ENCODE assay signal across 10 cellular contexts in the genomic region with DNA sequence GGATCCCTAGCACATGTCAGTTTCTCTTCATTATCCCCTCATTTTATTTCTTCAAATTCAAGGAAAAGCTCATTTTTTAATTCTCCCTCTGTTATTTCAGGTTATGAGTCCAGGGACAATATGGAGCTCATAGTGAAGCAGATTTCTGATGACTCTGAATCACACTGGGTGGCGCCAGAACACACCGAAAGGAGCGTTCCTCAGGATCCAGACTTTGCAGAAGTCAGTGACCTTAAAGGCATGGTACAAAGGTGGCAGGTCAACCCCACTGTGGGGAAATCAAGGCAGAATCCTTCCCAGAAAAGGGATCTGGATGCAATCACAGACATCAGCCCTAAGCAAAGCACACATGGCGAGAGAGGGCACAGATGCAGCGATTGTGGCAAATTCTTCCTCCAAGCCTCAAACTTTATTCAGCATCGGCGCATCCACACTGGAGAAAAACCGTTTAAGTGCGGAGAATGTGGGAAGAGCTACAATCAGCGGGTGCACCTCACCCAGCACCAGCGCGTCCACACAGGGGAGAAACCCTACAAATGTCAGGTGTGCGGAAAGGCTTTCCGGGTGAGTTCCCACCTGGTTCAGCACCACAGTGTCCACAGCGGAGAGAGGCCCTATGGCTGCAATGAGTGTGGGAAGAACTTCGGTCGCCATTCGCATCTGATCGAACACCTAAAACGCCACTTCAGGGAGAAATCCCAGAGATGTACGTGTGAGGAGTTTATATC.
DNase-seq lines count a peak whose midpoint lies in the region; ATAC-seq and TF ChIP-seq lines count a peak whose summit lies in the region.
"Had no signal": no experiment of that assay in that cellular context is flagged by ENCODE, and none has a peak within 500 bp of the region (broad histone marks: within the 10 kb centered on the region; RNA-seq: fewer than 3 reads in every experiment).

No MANE protein-coding gene starts in this region.

- H3K4me3 ChIP-seq in epithelial cell of esophagus (ENCODE audit: low read length): no peak overlapping the region
- H3K4me3 ChIP-seq: ovary had no signal

- peak; percentile 29 for DNase-seq in activated CD8-positive, alpha-beta memory T cell treated with anti-CD3 and anti-CD28 coated beads, Interleukin-2, amount 50 U/mL, for 4 hours
- DNase-seq in activated CD8-positive, alpha-beta memory T cell treated with anti-CD3 and anti-CD28 coated beads for 24 hours: no peak
- peak; percentile 63 for DNase-seq in OCI-M1 (lab: John Stamatoyannopoulos, UW)
- peak; percentile 48 for DNase-seq in epithelial cell of esophagus (ENCODE audit: low read depth)
- DNase-seq in stimulated activated CD4-positive, alpha-beta T cell treated with anti-CD3 and anti-CD28 coated beads, Interleukin-4, amount 100 ng/mL, for 1 hour: peak; percentile 21
- no peak for DNase-seq in iPS-NIHi11 (ENCODE audit: low spot score)
- DNase-seq in GM20000 (ENCODE audit: low spot score): no peak

- no peak for ATAC-seq in GM21576 (IDR thresholded peaks at IDR 0.05; ENCODE audit: unreplicated experiment)
- ATAC-seq: Panc1 had no signal

- peak; percentile 54 for TF ChIP-seq CTCF in epithelial cell of esophagus (IDR thresholded peaks at IDR 0.05; ENCODE audit: insufficient read depth, low read depth, low read length, missing control alignments)
- TF ChIP-seq CTCF in GM20000 (IDR thresholded peaks at IDR 0.05; ENCODE audit: extremely low read depth, missing control alignments): no peak

Comparison
In these comparisons a context has a peak if more than half of its experiments do, and no peak if none do; other contexts are left out.
1. DNase-seq: peak in activated CD8-positive, alpha-beta memory T cell treated with anti-CD3 and anti-CD28 coated beads, Interleukin-2, amount 50 U/mL, for 4 hours (single experiment), OCI-M1 (single experiment), epithelial cell of esophagus (single experiment) and stimulated activated CD4-positive, alpha-beta T cell treated with anti-CD3 and anti-CD28 coated beads, Interleukin-4, amount 100 ng/mL, for 1 hour (single experiment); none in activated CD8-positive, alpha-beta memory T cell treated with anti-CD3 and anti-CD28 coated beads for 24 hours (single experiment), iPS-NIHi11 (single experiment) and GM20000 (single experiment).